ENCODE assay signal across 1 cellular context in genomic region chr21:45543371-45543709, GRCh38.
TF ChIP-seq lines count a peak whose summit lies in the region.

No MANE protein-coding gene starts in this region.

TF ChIP-seq in HepG2, 621 proteins besides CTCF, POLR2A, EP300 and RAD21 (continued from another document and continues in another):
- TF ChIP-seq ZNF275 (CRISPR knock-in tag; IDR thresholded peaks at IDR 0.05; ENCODE audit: borderline replicate concordance): no peak
- TF ChIP-seq HNRNPUL1 (IDR thresholded peaks at IDR 0.05; ENCODE audit: low read depth, low read length): no peak
- 0 out of 2 replicates have a peak, but pooled peaks have one; percentile 64 for TF ChIP-seq ZNF572 (CRISPR knock-in tag; IDR thresholded peaks at IDR 0.05)
- no peak for TF ChIP-seq TRAFD1 (CRISPR knock-in tag; IDR thresholded peaks at IDR 0.05; ENCODE audit: borderline replicate concordance)
- no peak for TF ChIP-seq ZNF451 (CRISPR knock-in tag; IDR thresholded peaks at IDR 0.05)
- no peak for TF ChIP-seq TSC22D2 (CRISPR knock-in tag; IDR thresholded peaks at IDR 0.05; ENCODE audit: borderline replicate concordance)
- TF ChIP-seq AKNA (CRISPR knock-in tag; IDR thresholded peaks at IDR 0.05; ENCODE audit: borderline replicate concordance): no peak
- TF ChIP-seq ZSCAN22 (CRISPR knock-in tag; IDR thresholded peaks at IDR 0.05): no peak
- TF ChIP-seq SALL2 (CRISPR knock-in tag; IDR thresholded peaks at IDR 0.05): no peak
- TF ChIP-seq HNF4G (IDR thresholded peaks at IDR 0.05; ENCODE audit: borderline replicate concordance, low read depth, low read length): no peak
- no peak for TF ChIP-seq HNF4G (CRISPR knock-in tag; IDR thresholded peaks at IDR 0.05; ENCODE audit: borderline replicate concordance, low read depth)
- no peak for TF ChIP-seq ZNF691 (CRISPR knock-in tag; IDR thresholded peaks at IDR 0.05; ENCODE audit: borderline replicate concordance, low read depth)
- TF ChIP-seq SSRP1 (CRISPR knock-in tag; IDR thresholded peaks at IDR 0.05): no peak
- no peak for TF ChIP-seq DDIT3 (CRISPR knock-in tag; IDR thresholded peaks at IDR 0.05)
- TF ChIP-seq MAF1 (CRISPR knock-in tag; IDR thresholded peaks at IDR 0.05; ENCODE audit: borderline replicate concordance): no peak
- no peak for TF ChIP-seq ZNF446 (CRISPR knock-in tag; IDR thresholded peaks at IDR 0.05)
- TF ChIP-seq ASH2L (IDR thresholded peaks at IDR 0.05; ENCODE audit: insufficient read length, low read depth, low read length): no peak
- TF ChIP-seq ZBTB34 (CRISPR knock-in tag; IDR thresholded peaks at IDR 0.05): no peak
- no peak for TF ChIP-seq PITX1 (CRISPR knock-in tag; IDR thresholded peaks at IDR 0.05)
- peak; percentile 13; the same call in 1 of the 2 replicates for TF ChIP-seq ZNF687 (CRISPR knock-in tag; IDR thresholded peaks at IDR 0.05)
- no peak for TF ChIP-seq MTA3 (CRISPR knock-in tag; IDR thresholded peaks at IDR 0.05)
- TF ChIP-seq ZBTB40 (IDR thresholded peaks at IDR 0.05): no peak
- TF ChIP-seq ZBTB40 (CRISPR knock-in tag; IDR thresholded peaks at IDR 0.05): no peak
- no peak for TF ChIP-seq ZFY (CRISPR knock-in tag; IDR thresholded peaks at IDR 0.05)
- no peak for TF ChIP-seq ZNF7 (CRISPR knock-in tag; IDR thresholded peaks at IDR 0.05)
- TF ChIP-seq HNF1B (CRISPR knock-in tag; IDR thresholded peaks at IDR 0.05): peak; percentile 5; the same call in 1 of the 2 replicates
- TF ChIP-seq MAFG (CRISPR knock-in tag; IDR thresholded peaks at IDR 0.05): peak; percentile 51; the same call in 1 of the 2 replicates
